8 cellular contexts compared by ENCODE assay signal in genomic region chrX:40539214-40540142, GRCh38. TPM values are rescaled to one million over a fixed set of nuclear protein-coding genes. Genes with fewer than 3 reads are reported as not detected.
DNase-seq lines count a peak whose midpoint lies in the region; ATAC-seq and TF ChIP-seq lines count a peak whose summit lies in the region.

No MANE protein-coding gene starts in this region.

- H3K27ac ChIP-seq in SK-N-SH (ENCODE audit: low read depth in 2 of 2, low read length in 1 of 2): peak overlapping the region in 1 of 2 experiments; percentile 73; a peak in 2 of 4 replicates

- POLR2A ChIA-PET in SK-N-SH (lab: Yijun Ruan, JAX): no interaction called here

- H3K27me3 ChIP-seq in SK-N-SH (ENCODE audit: insufficient read depth): peaks cover 41% of the 10 kb centered on the region

- peak; percentile 29; the same call in 1 of the 2 replicates for TF ChIP-seq CTCF in SK-N-SH (IDR thresholded peaks at IDR 0.05)

- H3K4me1 Mint-ChIP-seq in activated naive CD4-positive, alpha-beta T cell treated with anti-CD3 and anti-CD28 coated beads, Interleukin-2, amount 10 ng/mL, durations not matched to agents 7 days and 5 days: peaks cover 26% of the 10 kb centered on the region
- peaks cover 6 to 19% of the 10 kb centered on the region in 2 donors for H3K4me1 Mint-ChIP-seq in immature natural killer cell

- H3F3A ChIP-seq in SK-N-SH (replicated peaks; ENCODE audit: insufficient read depth): no peaks in the 10 kb centered on the region

- H3K9me2 ChIP-seq in SK-N-SH: no peaks in the 10 kb centered on the region

- peak; percentile 93 for ATAC-seq in HG03354 (IDR thresholded peaks at IDR 0.05; ENCODE audit: poor library complexity, severe bottlenecking, unreplicated experiment)

- H3K27me3 Mint-ChIP-seq in activated naive CD4-positive, alpha-beta T cell treated with anti-CD3 and anti-CD28 coated beads, Interleukin-2, amount 10 ng/mL, durations not matched to agents 7 days and 5 days: peaks cover 20% of the 10 kb centered on the region
- peaks cover 4 to 18% (median 5%) of the 10 kb centered on the region in 3 donors for H3K27me3 Mint-ChIP-seq in immature natural killer cell (ENCODE audit: low read depth in 3 of 3)

- H3K9me3 ChIP-seq in SK-N-SH: no peaks in the 10 kb centered on the region

- peak; percentile 54 for TF ChIP-seq RAD21 in SK-N-SH (IDR thresholded peaks at IDR 0.05; ENCODE audit: low read length)

- H3K4me3 ChIP-seq in SK-N-SH (ENCODE audit: low read depth in 2 of 2, low read length in 1 of 2): no peak overlapping the region

- peaks cover 4 to 22% of the 10 kb centered on the region in 2 experiments; a peak in 3 of 4 replicates for H3K4me1 ChIP-seq in SK-N-SH (ENCODE audit: control insufficient read depth in 1 of 2, insufficient read depth in 2 of 2, low read depth in 1 of 2, low read length in 1 of 2)

- 42% methylated on average over 18 of the region's 20 CpGs for WGBS in SK-N-SH (ENCODE audit: low lambda C conversion rate)

- H3K4me3 Mint-ChIP-seq in activated naive CD4-positive, alpha-beta T cell treated with anti-CD3 and anti-CD28 coated beads, Interleukin-2, amount 10 ng/mL, durations not matched to agents 7 days and 5 days: no peak overlapping the region
- H3K4me3 Mint-ChIP-seq in immature natural killer cell: peak overlapping the region in 2 of 5 donors; percentile 8 to 54

- DNase-seq in NCI-H2227 (lab: John Stamatoyannopoulos, UW; ENCODE audit: unreplicated experiment) (peak; percentile 25), NCI-H2227 treated with DMSO at 0.1 percent for 48 hours (lab: John Stamatoyannopoulos, UW) (no peak), SK-N-SH (no peak), immature natural killer cell (peak; percentile 28 to 43 (median 39)), NCI-H128 (lab: John Stamatoyannopoulos, UW; ENCODE audit: unreplicated experiment) (no peak)
- peak; percentile 83 for DNase-seq in activated naive CD4-positive, alpha-beta T cell treated with anti-CD3 and anti-CD28 coated beads, Interleukin-2, amount 10 ng/mL, durations not matched to agents 7 days and 5 days
- peak; percentile 14 to 66 (median 15) for DNase-seq in stimulated activated CD4-positive, alpha-beta T cell treated with anti-CD3 and anti-CD28 coated beads, TNF-alpha, amount 100 ng/mL, for 24 hours (ENCODE audit: low read depth in 3 of 3)

- no peak for TF ChIP-seq EP300 in SK-N-SH (IDR thresholded peaks at IDR 0.05; ENCODE audit: borderline replicate concordance in 1 of 2, low read depth in 1 of 2, low read length in 1 of 2)

- no peak overlapping the region for H2AFZ ChIP-seq in SK-N-SH (ENCODE audit: low read depth)

- no peak overlapping the region for H3K9ac ChIP-seq in SK-N-SH

- H3K27ac Mint-ChIP-seq in activated naive CD4-positive, alpha-beta T cell treated with anti-CD3 and anti-CD28 coated beads, Interleukin-2, amount 10 ng/mL, durations not matched to agents 7 days and 5 days: no peak overlapping the region
- H3K27ac Mint-ChIP-seq in immature natural killer cell: no peak overlapping the region

- no peaks in the 10 kb centered on the region for H3K36me3 Mint-ChIP-seq in activated naive CD4-positive, alpha-beta T cell treated with anti-CD3 and anti-CD28 coated beads, Interleukin-2, amount 10 ng/mL, durations not matched to agents 7 days and 5 days
- H3K36me3 Mint-ChIP-seq in immature natural killer cell: no peaks in the 10 kb centered on the region

- no peak overlapping the region for H3K4me2 ChIP-seq in SK-N-SH

- no peaks in the 10 kb centered on the region for H3K9me3 Mint-ChIP-seq in activated naive CD4-positive, alpha-beta T cell treated with anti-CD3 and anti-CD28 coated beads, Interleukin-2, amount 10 ng/mL, durations not matched to agents 7 days and 5 days
- no peaks in the 10 kb centered on the region for H3K9me3 Mint-ChIP-seq in immature natural killer cell

- CTCF ChIA-PET in SK-N-SH (lab: Yijun Ruan, JAX): interaction anchor here (1.3 to 2.3 kb wide), 3 partner anchors 8 to 112 kb away, joined by 5 read pairs; no protein-coding TSS in a partner anchor
- CTCF ChIA-PET in activated naive CD4-positive, alpha-beta T cell treated with anti-CD3 and anti-CD28 coated beads, Interleukin-2, amount 10 ng/mL, durations not matched to agents 7 days and 5 days (lab: Charles Lee): interaction anchor here (0.6 to 2.6 kb wide), 10 partner anchors 8 to 274 kb away, joined by 3 to 15 read pairs (median 3); no protein-coding TSS in a partner anchor

- H3K79me2 ChIP-seq in SK-N-SH (ENCODE audit: insufficient read depth): no peaks in the 10 kb centered on the region

- no peaks in the 10 kb centered on the region for H4K20me1 ChIP-seq in SK-N-SH (ENCODE audit: insufficient read depth)

- H3K36me3 ChIP-seq in SK-N-SH (replicated peaks in 1 of 2; ENCODE audit: control insufficient read depth in 1 of 2, insufficient read depth in 2 of 2, low read length in 1 of 2): no peaks in the 10 kb centered on the region

TF ChIP-seq in SK-N-SH, 30 proteins besides CTCF, POLR2A, EP300 and RAD21:
- TF ChIP-seq GATA2 (CRISPR knock-in tag; IDR thresholded peaks at IDR 0.05): no peak

RNA-seq across cellular contexts. Expression of gene ATP6AP2, which starts 41.3 kb away (rescaled TPM):
- polyA plus RNA-seq in SK-N-SH (2012; rRNA removed): 160 and 251 TPM in 2 replicates
- 240 and 274 TPM in 2 replicates for polyA plus RNA-seq in SK-N-SH (2012; cell fraction: cytosol; rRNA removed)
- polyA plus RNA-seq in SK-N-SH (2012; cell fraction: nucleus; rRNA removed): 71.3 and 182 TPM in 2 replicates
- 100 to 1,000 TPM; 212 to 252 (median 220) TPM for polyA plus RNA-seq in immature natural killer cell

Comparison
In these comparisons a context has a peak if more than half of its experiments do, and no peak if none do; other contexts are left out.
1. DNase-seq: peak in NCI-H2227 (single experiment), activated naive CD4-positive, alpha-beta T cell treated with anti-CD3 and anti-CD28 coated beads, Interleukin-2, amount 10 ng/mL, durations not matched to agents 7 days and 5 days (single experiment), immature natural killer cell (3 of 3) and stimulated activated CD4-positive, alpha-beta T cell treated with anti-CD3 and anti-CD28 coated beads, TNF-alpha, amount 100 ng/mL, for 24 hours (3 of 3); none in NCI-H2227 treated with DMSO at 0.1 percent for 48 hours (single experiment), SK-N-SH (single experiment) and NCI-H128 (single experiment).